Comparison of ENCODE assay signal across 11 cellular contexts in genomic region chr17:76453431-76453743, GRCh38. TPM values are rescaled to one million over a fixed set of nuclear protein-coding genes. Genes with fewer than 3 reads are reported as not detected.
A peak's percentile ranks its signal among the peaks of the same experiment; 100 is the strongest.
DNase-seq lines count a peak whose midpoint lies in the region; ATAC-seq and TF ChIP-seq lines count a peak whose summit lies in the region.
"Had no signal": no experiment of that assay in that cellular context is flagged by ENCODE, and none has a peak within 500 bp of the region (broad histone marks: within the 10 kb centered on the region; RNA-seq: fewer than 3 reads in every experiment).

No MANE protein-coding gene starts in this region.

- H3K4me3 Mint-ChIP-seq in GM23338 = peak overlapping the region; percentile 96
- H3K4me3 Mint-ChIP-seq in natural killer cell treated with Interleukin-12 subunit alpha and Interleukin-12 subunit beta and Interleukin-15 and Interleukin-18, amount 100 ng/mL, for 72 hours = peak overlapping the region; percentile 88

- no peaks in the 10 kb centered on the region for H3K9me2 ChIP-seq in GM23338 (ENCODE audit: insufficient read depth)

- ATAC-seq in GM23338 = no peak
- ATAC-seq in activated naive CD4-positive, alpha-beta T cell treated with anti-CD3 and anti-CD28 coated beads, Interleukin-2, amount 50 U/mL, for 72 hours = no peak
- ATAC-seq in natural killer cell treated with Interleukin-12 subunit alpha and Interleukin-12 subunit beta and Interleukin-15 and Interleukin-18, amount 100 ng/mL, for 72 hours = no peak
- ATAC-seq in HG03280 (IDR thresholded peaks at IDR 0.05; ENCODE audit: unreplicated experiment) = no peak

- H3K27ac ChIP-seq in ACC112 (ENCODE audit: low read depth, low read length) (no peak overlapping the region), GM23338 (ENCODE audit: low read depth) (no peak overlapping the region)

- no peaks in the 10 kb centered on the region for H3K36me3 Mint-ChIP-seq in GM23338 (ENCODE audit: low read depth)
- peaks cover 0 to 4% of the 10 kb centered on the region in 2 donors for H3K36me3 Mint-ChIP-seq in activated naive CD4-positive, alpha-beta T cell treated with anti-CD3 and anti-CD28 coated beads, Interleukin-2, amount 50 U/mL, for 72 hours
- H3K36me3 Mint-ChIP-seq in natural killer cell treated with Interleukin-12 subunit alpha and Interleukin-12 subunit beta and Interleukin-15 and Interleukin-18, amount 100 ng/mL, for 72 hours = no peaks in the 10 kb centered on the region

- DNase-seq in GM23338 (ENCODE audit: low spot score) = no peak
- no peak for DNase-seq in activated naive CD4-positive, alpha-beta T cell treated with anti-CD3 and anti-CD28 coated beads, Interleukin-2, amount 50 U/mL, for 72 hours (ENCODE audit: low spot score in 2 of 2)
- peak; percentile 38 for DNase-seq in natural killer cell treated with Interleukin-12 subunit alpha and Interleukin-12 subunit beta and Interleukin-15 and Interleukin-18, amount 100 ng/mL, for 72 hours (ENCODE audit: low spot score)
- no peak for DNase-seq in superior temporal gyrus (ENCODE audit: extremely low spot score)
- no peak for DNase-seq in NCI-H146 (lab: John Stamatoyannopoulos, UW)
- no peak for DNase-seq in GF-D8 (lab: John Stamatoyannopoulos, UW)

- no peak for TF ChIP-seq CTCF in GM23338 (conservative IDR thresholded peaks at IDR 0.05; ENCODE audit: low read depth in 2 of 2)

- H3K27me3 ChIP-seq in ACC112 (ENCODE audit: insufficient read depth, low read length) = no peaks in the 10 kb centered on the region
- H3K27me3 ChIP-seq in GM23338 (ENCODE audit: insufficient read depth) = no peaks in the 10 kb centered on the region
- H3K27me3 ChIP-seq: cardiac muscle cell, thyroid gland had no signal

- H3K9me3 Mint-ChIP-seq in GM23338 = peaks cover 3% of the 10 kb centered on the region; the same call in 1 of the 3 replicates
- no peaks in the 10 kb centered on the region for H3K9me3 Mint-ChIP-seq in activated naive CD4-positive, alpha-beta T cell treated with anti-CD3 and anti-CD28 coated beads, Interleukin-2, amount 50 U/mL, for 72 hours
- no peaks in the 10 kb centered on the region for H3K9me3 Mint-ChIP-seq in natural killer cell treated with Interleukin-12 subunit alpha and Interleukin-12 subunit beta and Interleukin-15 and Interleukin-18, amount 100 ng/mL, for 72 hours

- H3K36me3 ChIP-seq in ACC112 (ENCODE audit: insufficient read depth, low read length) (no peaks in the 10 kb centered on the region), GM23338 (ENCODE audit: insufficient read depth) (no peaks in the 10 kb centered on the region)
- H3K36me3 ChIP-seq: cardiac muscle cell, thyroid gland had no signal

- H2AFZ ChIP-seq in ACC112 (ENCODE audit: low read length, unreplicated experiment) (no peak overlapping the region), GM23338 (no peak overlapping the region)

- no peak overlapping the region; the same call in 1 of the 2 replicates for H3K27ac Mint-ChIP-seq in GM23338
- peak overlapping the region; percentile 73 to 94 for H3K27ac Mint-ChIP-seq in activated naive CD4-positive, alpha-beta T cell treated with anti-CD3 and anti-CD28 coated beads, Interleukin-2, amount 50 U/mL, for 72 hours
- peak overlapping the region; percentile 7 to 46 for H3K27ac Mint-ChIP-seq in natural killer cell treated with Interleukin-12 subunit alpha and Interleukin-12 subunit beta and Interleukin-15 and Interleukin-18, amount 100 ng/mL, for 72 hours

- peaks cover 45% of the 10 kb centered on the region for H3K79me2 ChIP-seq in ACC112 (ENCODE audit: control insufficient read depth, insufficient read depth, low read length, unreplicated experiment)
- peaks cover 44% of the 10 kb centered on the region for H3K79me2 ChIP-seq in GM23338 (replicated peaks; ENCODE audit: insufficient read depth)

- H3K4me1 ChIP-seq in ACC112 (ENCODE audit: control insufficient read depth, insufficient read depth, low read length, unreplicated experiment) (peaks cover 21% of the 10 kb centered on the region), GM23338 (ENCODE audit: insufficient read depth) (peaks cover 37% of the 10 kb centered on the region)

- peaks cover 34% of the 10 kb centered on the region for H3K4me1 Mint-ChIP-seq in GM23338
- peaks cover 30 to 32% of the 10 kb centered on the region in 2 donors for H3K4me1 Mint-ChIP-seq in natural killer cell treated with Interleukin-12 subunit alpha and Interleukin-12 subunit beta and Interleukin-15 and Interleukin-18, amount 100 ng/mL, for 72 hours (ENCODE audit: low read depth in 2 of 2)

- H4K20me1 ChIP-seq in GM23338 (replicated peaks; ENCODE audit: insufficient read depth) = peaks cover 28% of the 10 kb centered on the region

- H3K27me3 Mint-ChIP-seq in GM23338 (ENCODE audit: insufficient read depth, low read depth, poor library complexity) = peaks cover 15% of the 10 kb centered on the region
- no peaks in the 10 kb centered on the region for H3K27me3 Mint-ChIP-seq in natural killer cell treated with Interleukin-12 subunit alpha and Interleukin-12 subunit beta and Interleukin-15 and Interleukin-18, amount 100 ng/mL, for 72 hours

- H3K4me2 ChIP-seq in GM23338 = no peak overlapping the region

- H3K4me3 ChIP-seq in ACC112 (ENCODE audit: low read depth, low read length) = peak overlapping the region; percentile 98
- H3K4me3 ChIP-seq in GM23338 = peak overlapping the region; percentile 12; the same call in 1 of the 2 replicates

- peaks cover 10% of the 10 kb centered on the region for H3F3A ChIP-seq in GM23338 (replicated peaks; ENCODE audit: low read depth)

TF ChIP-seq in GM23338, 12 proteins besides CTCF, POLR2A, EP300 and RAD21 (continues in another document):
- TF ChIP-seq CREB1 (CRISPR knock-in tag; IDR thresholded peaks at IDR 0.05; ENCODE audit: low read depth) = no peak
- no peak for TF ChIP-seq JUNB (IDR thresholded peaks at IDR 0.05; ENCODE audit: unreplicated experiment)
- TF ChIP-seq ZNF331 (CRISPR knock-in tag; IDR thresholded peaks at IDR 0.05; ENCODE audit: low read depth) = no peak
- no peak for TF ChIP-seq NANOG (IDR thresholded peaks at IDR 0.05; ENCODE audit: borderline replicate concordance)
- no peak for TF ChIP-seq EZH2 (IDR thresholded peaks at IDR 0.05; ENCODE audit: low read depth, unreplicated experiment)
- TF ChIP-seq REST (IDR thresholded peaks at IDR 0.05; ENCODE audit: unreplicated experiment) = no peak
- no peak for TF ChIP-seq EZH2phosphoT487 (IDR thresholded peaks at IDR 0.05; ENCODE audit: unreplicated experiment)
- TF ChIP-seq ETS1 (IDR thresholded peaks at IDR 0.05) = no peak
- no peak for TF ChIP-seq POLR2AphosphoS5 (IDR thresholded peaks at IDR 0.05; ENCODE audit: low read depth)
- TF ChIP-seq STAT1 (IDR thresholded peaks at IDR 0.05; ENCODE audit: unreplicated experiment) = no peak

RNA-seq across cellular contexts. Expression of gene UBE2O, which starts 0.4 kb away (rescaled TPM):
- 73.7 and 79.4 TPM in 2 replicates for total RNA-seq in GM23338 (2014; rRNA removed; shearing (Covaris generic))
- 30.4 and 30.9 TPM in 2 replicates for polyA plus RNA-seq in GM23338 (2016; fragmentation: Nextera tagmentation; extraction: Ambion mirVana)
- 10 to 100 TPM; 17.3 to 45.8 TPM for total RNA-seq in activated naive CD4-positive, alpha-beta T cell treated with anti-CD3 and anti-CD28 coated beads, Interleukin-2, amount 50 U/mL, for 72 hours
- 10 to 100 TPM; 46.7 to 66.9 TPM for total RNA-seq in natural killer cell treated with Interleukin-12 subunit alpha and Interleukin-12 subunit beta and Interleukin-15 and Interleukin-18, amount 100 ng/mL, for 72 hours

RNA-seq across cellular contexts. Expression of gene AANAT, which starts 14.0 kb away (rescaled TPM):
- total RNA-seq in GM23338 (2014; rRNA removed; shearing (Covaris generic)) = 0.28 and 1.3 TPM in 2 replicates
- 0.73 and 1.0 TPM in 2 replicates for polyA plus RNA-seq in GM23338 (2016; fragmentation: Nextera tagmentation; extraction: Ambion mirVana)
- not detected for total RNA-seq in activated naive CD4-positive, alpha-beta T cell treated with anti-CD3 and anti-CD28 coated beads, Interleukin-2, amount 50 U/mL, for 72 hours
- under 1 TPM in 1 of 2 donors, not detected in 1; 0.78 TPM for total RNA-seq in natural killer cell treated with Interleukin-12 subunit alpha and Interleukin-12 subunit beta and Interleukin-15 and Interleukin-18, amount 100 ng/mL, for 72 hours
- total RNA-seq: frontal cortex had no signal

RNA-seq across cellular contexts. Expression of gene RHBDF2, which starts 47.8 kb away (rescaled TPM):
- 19.5 and 29.5 TPM in 2 replicates for total RNA-seq in GM23338 (2014; rRNA removed; shearing (Covaris generic))
- polyA plus RNA-seq in GM23338 (2016; fragmentation: Nextera tagmentation; extraction: Ambion mirVana) = 9.4 and 10.5 TPM in 2 replicates
- total RNA-seq in activated naive CD4-positive, alpha-beta T cell treated with anti-CD3 and anti-CD28 coated beads, Interleukin-2, amount 50 U/mL, for 72 hours = 10 to 100 TPM; 30.4 to 43.1 TPM
- total RNA-seq in natural killer cell treated with Interleukin-12 subunit alpha and Interleukin-12 subunit beta and Interleukin-15 and Interleukin-18, amount 100 ng/mL, for 72 hours = 100 to 1,000 TPM; 156 to 234 TPM
